ENCODE assay signal across 8 cellular contexts in genomic region chr1:27772932-27773731, GRCh38. TPM values are rescaled to one million over a fixed set of nuclear protein-coding genes. Genes with fewer than 3 reads are reported as not detected.
DNase-seq lines count a peak whose midpoint lies in the region; ATAC-seq, FAIRE-seq and TF ChIP-seq lines count a peak whose summit lies in the region.

STX12 (plus strand) TSS chr1:27773219; CDS start chr1:27773308, 89 bp downstream.

- no peaks in the 10 kb centered on the region for H3K9me3 ChIP-seq in OCI-LY7 (ENCODE audit: low read length)

- intact Hi-C loops in OCI-LY7 (cut with micrococcal nuclease; ENCODE audit: unreplicated experiment) = loop anchor here (5.0 kb wide), 1 partner anchor 46 kb away; the partner anchor contains the start of gene FAM76A

- H3K4me1 Mint-ChIP-seq in endothelial cell (ENCODE audit: unreplicated experiment) = peaks cover 8% of the 10 kb centered on the region

- peak; percentile 89 for ATAC-seq in GM21526 (IDR thresholded peaks at IDR 0.05; ENCODE audit: low FRiP score, unreplicated experiment)

- peak within 1 kb of the TSS; percentile 95 for H3K4me3 ChIP-seq in OCI-LY7 (ENCODE audit: low read depth, low read length, poor library complexity, severe bottlenecking)

- peak within 1 kb of the TSS; percentile 88 for H3K4me2 ChIP-seq in OCI-LY7 (ENCODE audit: low read length)

- no peaks in the 10 kb centered on the region for H3K9me2 ChIP-seq in OCI-LY7 (ENCODE audit: insufficient read depth, low read length)

- peaks cover 29% of the 10 kb centered on the region for H3K79me2 ChIP-seq in OCI-LY7 (ENCODE audit: insufficient read depth, low read depth, low read length)

- peak; percentile 90 for DNase-seq in D721Med (ENCODE audit: insufficient read length, low spot score)
- DNase-seq in HuH-7.5 (ENCODE audit: low spot score) = peak; percentile 87
- peak; percentile 98 for DNase-seq in OCI-LY7 (ENCODE audit: low spot score)
- DNase-seq in activated T-cell treated with anti-CD3 and anti-CD28 coated beads for 1 hour (ENCODE audit: low read depth) = peak; percentile 97
- DNase-seq in endothelial cell (ENCODE audit: low spot score) = peak; percentile 99
- peak; percentile 98 for DNase-seq in midbrain (lab: John Stamatoyannopoulos, UW)
- DNase-seq in stimulated activated CD8-positive, alpha-beta memory T cell treated with anti-CD3 and anti-CD28 coated beads, Interleukin-2, amount 100 ng/mL, for 1 hour (ENCODE audit: low read depth in 2 of 2) = peak; percentile 94 to 96

- H3K9me3 Mint-ChIP-seq in endothelial cell (ENCODE audit: unreplicated experiment) = no peaks in the 10 kb centered on the region

- H3K4me3 Mint-ChIP-seq in endothelial cell (ENCODE audit: unreplicated experiment) = peak within 1 kb of the TSS; percentile 99

- peaks cover 5% of the 10 kb centered on the region; the same call in 1 of the 2 replicates for H3K36me3 ChIP-seq in OCI-LY7 (ENCODE audit: insufficient read depth, low read length)

- POLR2A ChIA-PET in OCI-LY7 (lab: Charles Lee) = interaction anchor here (0.5 to 1.4 kb wide), 13 partner anchors 8 to 807 kb away, joined by 3 to 13 read pairs (median 4); partner anchors contain the start of genes FAM76A and PPP1R8

- BruUV-seq in OCI-LY7 (replicated peaks; lab: Mats Ljungman, UMichigan) = no TSS peak

- peak within 1 kb of the TSS; percentile 98 for H2AFZ ChIP-seq in OCI-LY7 (ENCODE audit: low read length)

- TF ChIP-seq CTCF in D721Med (IDR thresholded peaks at IDR 0.05; ENCODE audit: insufficient read depth, missing control alignments) (no peak), OCI-LY7 (conservative IDR thresholded peaks at IDR 0.05; ENCODE audit: low read length) (no peak), endothelial cell (IDR thresholded peaks at IDR 0.05; ENCODE audit: unreplicated experiment) (no peak)

- H3K27me3 Mint-ChIP-seq in endothelial cell (ENCODE audit: unreplicated experiment) = peaks cover 4% of the 10 kb centered on the region

- no peak for FAIRE-seq in D721Med (lab: Jason Lieb, UNC)

- H3K4me1 ChIP-seq in OCI-LY7 (ENCODE audit: insufficient read depth, low read length, poor library complexity, severe bottlenecking) = peaks cover 24% of the 10 kb centered on the region

- CTCF ChIA-PET in OCI-LY7 (lab: Charles Lee; ENCODE audit: unreplicated experiment) = interaction anchor here (1.1 kb wide), 2 partner anchors 8 to 48 kb away, joined by 4 to 6 read pairs; partner anchors contain the start of gene FAM76A

- peak within 1 kb of the TSS; percentile 58 for H3K27ac ChIP-seq in OCI-LY7 (ENCODE audit: low read depth, low read length, poor library complexity, severe bottlenecking)

- H4K20me1 ChIP-seq in OCI-LY7 (ENCODE audit: insufficient read depth, low read length) = no peaks in the 10 kb centered on the region

- H3K36me3 Mint-ChIP-seq in endothelial cell (ENCODE audit: low read depth, unreplicated experiment) = peaks cover 10% of the 10 kb centered on the region

- H3K27ac Mint-ChIP-seq in endothelial cell (ENCODE audit: unreplicated experiment) = peak within 1 kb of the TSS; percentile 100

RNA-seq across cellular contexts. Expression of gene STX12, which starts in this region (rescaled TPM):
- 17.2 and 19.8 TPM in 2 replicates for total RNA-seq in OCI-LY7 (2014; rRNA removed; shearing (Covaris generic))
- total RNA-seq in OCI-LY7 (2022) = 29.7 and 30.1 TPM in 2 replicates
- 52.4 TPM for total RNA-seq in endothelial cell (ENCODE audit: unreplicated experiment)

Comparison
In these comparisons a context has a peak if more than half of its experiments do, and no peak if none do; other contexts are left out.
1. Peak in every context shown above with its lines: DNase-seq, ATAC-seq, H3K4me3 ChIP-seq and H3K27ac ChIP-seq.